ENCODE assay signal across 11 cellular contexts in the genomic region with DNA sequence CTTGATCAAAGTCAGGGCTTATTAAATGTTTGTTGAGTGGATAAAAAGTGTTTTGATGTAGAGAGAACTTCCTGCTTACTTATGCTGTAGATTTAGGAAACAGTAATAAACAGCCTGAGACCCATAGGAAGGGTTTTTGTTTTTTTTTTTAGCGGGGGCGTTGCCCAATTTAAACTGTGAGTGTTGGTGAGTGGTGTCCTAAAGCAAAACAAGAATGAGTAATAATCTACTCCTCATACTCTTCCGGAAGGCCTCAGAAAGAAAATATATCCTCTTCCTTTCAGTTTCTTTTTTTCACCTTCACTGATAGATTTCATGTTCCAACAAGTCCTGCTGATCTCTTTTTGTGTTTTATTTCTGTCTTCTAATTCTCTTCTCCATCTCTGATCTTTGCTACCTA.
A peak's percentile ranks its signal among the peaks of the same experiment; 100 is the strongest.
DNase-seq lines count a peak whose midpoint lies in the region; ATAC-seq, FAIRE-seq and TF ChIP-seq lines count a peak whose summit lies in the region.
"Had no signal": no experiment of that assay in that cellular context is flagged by ENCODE, and none has a peak within 500 bp of the region (broad histone marks: within the 10 kb centered on the region; RNA-seq: fewer than 3 reads in every experiment).

No MANE protein-coding gene starts in this region.

- no peaks in the 10 kb centered on the region for H3K36me3 ChIP-seq in CD8-positive, alpha-beta T cell (ENCODE audit: insufficient read depth, low read length)
- H3K36me3 ChIP-seq in hepatocyte (replicated peaks; ENCODE audit: insufficient read depth, low read depth): no peaks in the 10 kb centered on the region

- POLR2A ChIA-PET in CD8-positive, alpha-beta T cell (lab: Charles Lee): no interaction called here
- POLR2A ChIA-PET in T-cell (lab: Charles Lee): no interaction called here

- H3K4me3 Mint-ChIP-seq in CD8-positive, alpha-beta T cell: peak overlapping the region; percentile 30
- peak overlapping the region in 2 of 3 donors; percentile 15 to 61 for H3K4me3 Mint-ChIP-seq in T-cell
- H3K4me3 Mint-ChIP-seq: stimulated activated memory B cell treated with anti-CD40 and anti-IgM and Interleukin-4, amounts not matched to agents 10 μg/mL and 1 μg/mL and 100 μg/mL, for 72 hours had no signal

- H3K36me3 Mint-ChIP-seq in CD8-positive, alpha-beta T cell: no peaks in the 10 kb centered on the region
- H3K36me3 Mint-ChIP-seq in T-cell: no peaks in the 10 kb centered on the region
- H3K36me3 Mint-ChIP-seq: stimulated activated memory B cell treated with anti-CD40 and anti-IgM and Interleukin-4, amounts not matched to agents 10 μg/mL and 1 μg/mL and 100 μg/mL, for 72 hours had no signal

- H3K4me1 ChIP-seq in CD8-positive, alpha-beta T cell (ENCODE audit: insufficient read depth, low read length): no peaks in the 10 kb centered on the region
- no peaks in the 10 kb centered on the region for H3K4me1 ChIP-seq in hepatocyte (ENCODE audit: insufficient read depth)

- no peak for TF ChIP-seq CTCF in CD8-positive, alpha-beta T cell (IDR thresholded peaks at IDR 0.05)
- TF ChIP-seq CTCF in fibroblast of pulmonary artery (IDR thresholded peaks at IDR 0.05; ENCODE audit: low read length, missing control alignments): no peak
- TF ChIP-seq CTCF in hepatocyte (IDR thresholded peaks at IDR 0.05; ENCODE audit: poor library complexity): no peak

- WGBS in hepatocyte (ENCODE audit: low lambda C conversion rate, missing lambda C conversion rate): 76% methylated on average over 3 of the region's 3 CpGs

- H3K27me3 Mint-ChIP-seq in CD8-positive, alpha-beta T cell (ENCODE audit: low read depth): no peaks in the 10 kb centered on the region
- H3K27me3 Mint-ChIP-seq in T-cell: peaks cover 0 to 13% of the 10 kb centered on the region in 2 donors
- H3K27me3 Mint-ChIP-seq: stimulated activated memory B cell treated with anti-CD40 and anti-IgM and Interleukin-4, amounts not matched to agents 10 μg/mL and 1 μg/mL and 100 μg/mL, for 72 hours had no signal

- H3K4me1 Mint-ChIP-seq in CD8-positive, alpha-beta T cell (ENCODE audit: low read depth): peaks cover 4% of the 10 kb centered on the region
- peaks cover 0 to 9% (median 8%) of the 10 kb centered on the region in 3 donors for H3K4me1 Mint-ChIP-seq in T-cell
- H3K4me1 Mint-ChIP-seq: stimulated activated memory B cell treated with anti-CD40 and anti-IgM and Interleukin-4, amounts not matched to agents 10 μg/mL and 1 μg/mL and 100 μg/mL, for 72 hours had no signal

- H3K27ac ChIP-seq in CD8-positive, alpha-beta T cell (ENCODE audit: low read depth, low read length): no peak overlapping the region
- no peak overlapping the region for H3K27ac ChIP-seq in hepatocyte

- intact Hi-C loops in CD8-positive, alpha-beta T cell (cut with DNase I, micrococcal nuclease): no loop called here
- intact Hi-C loops in left ventricle myocardium superior (cut with micrococcal nuclease): no loop called here

- no peaks in the 10 kb centered on the region for H3K27me3 ChIP-seq in CD8-positive, alpha-beta T cell (ENCODE audit: insufficient read depth, low read length)
- no peaks in the 10 kb centered on the region for H3K27me3 ChIP-seq in hepatocyte

- CTCF ChIA-PET in CD8-positive, alpha-beta T cell (lab: Charles Lee): no interaction called here
- CTCF ChIA-PET in T-cell (lab: Charles Lee): interaction anchor here in 1 of 2 donors (0.5 kb wide), 1 partner anchor 65 kb away, joined by 4 read pairs; no protein-coding TSS in a partner anchor

- FAIRE-seq in frontal cortex (lab: Jason Lieb, UNC) (no peak), GM19239 (lab: Jason Lieb, UNC) (no peak)
- FAIRE-seq: colon had no signal

- H2AFZ ChIP-seq in hepatocyte: no peak overlapping the region

- peak overlapping the region; percentile 73 for H3K27ac Mint-ChIP-seq in CD8-positive, alpha-beta T cell
- peak overlapping the region; percentile 77 to 87 for H3K27ac Mint-ChIP-seq in T-cell
- H3K27ac Mint-ChIP-seq: stimulated activated memory B cell treated with anti-CD40 and anti-IgM and Interleukin-4, amounts not matched to agents 10 μg/mL and 1 μg/mL and 100 μg/mL, for 72 hours had no signal

- H4K20me1 ChIP-seq in hepatocyte (ENCODE audit: insufficient read depth, poor library complexity, severe bottlenecking): no peaks in the 10 kb centered on the region

- no peak for DNase-seq in CD8-positive, alpha-beta T cell
- DNase-seq in T-cell (no peak), fibroblast of pulmonary artery (ENCODE audit: low read depth) (peak; percentile 2), left ventricle myocardium superior (no peak), frontal cortex (ENCODE audit: low spot score in 2 of 2) (no peak), GM19239 (ENCODE audit: insufficient read length, low spot score) (no peak), hepatocyte (ENCODE audit: low spot score) (no peak)
- DNase-seq: NCI-H345 had no signal

- no peak overlapping the region for H3K4me2 ChIP-seq in hepatocyte

- no peaks in the 10 kb centered on the region for H3K9me3 ChIP-seq in CD8-positive, alpha-beta T cell (ENCODE audit: low read length)
- no peaks in the 10 kb centered on the region for H3K9me3 ChIP-seq in hepatocyte (ENCODE audit: low read depth)

- no peaks in the 10 kb centered on the region for H3K9me2 ChIP-seq in hepatocyte (replicated peaks; ENCODE audit: insufficient read depth)

- H3K79me2 ChIP-seq in hepatocyte: no peaks in the 10 kb centered on the region

- no peaks in the 10 kb centered on the region for H3K9me3 Mint-ChIP-seq in CD8-positive, alpha-beta T cell
- H3K9me3 Mint-ChIP-seq in T-cell: no peaks in the 10 kb centered on the region
- H3K9me3 Mint-ChIP-seq: stimulated activated memory B cell treated with anti-CD40 and anti-IgM and Interleukin-4, amounts not matched to agents 10 μg/mL and 1 μg/mL and 100 μg/mL, for 72 hours had no signal

- ATAC-seq in CD8-positive, alpha-beta T cell: no peak
- ATAC-seq in GM19035 (IDR thresholded peaks at IDR 0.05; ENCODE audit: unreplicated experiment): peak; percentile 89
- ATAC-seq in T-cell (replicated peaks in 1 of 4): peak in 2 of 4 experiments; percentile 31 to 48
- ATAC-seq in left ventricle myocardium superior: no peak
- ATAC-seq: stimulated activated memory B cell treated with anti-CD40 and anti-IgM and Interleukin-4, amounts not matched to agents 10 μg/mL and 1 μg/mL and 100 μg/mL, for 72 hours had no signal

- no peak overlapping the region for H3K4me3 ChIP-seq in CD8-positive, alpha-beta T cell (ENCODE audit: low read depth, low read length)
- H3K4me3 ChIP-seq in fibroblast of pulmonary artery (replicated peaks; ENCODE audit: low read depth, low read length) (no peak overlapping the region), hepatocyte (no peak overlapping the region)
